ENCODE assay signal across 28 cellular contexts in the genomic region with DNA sequence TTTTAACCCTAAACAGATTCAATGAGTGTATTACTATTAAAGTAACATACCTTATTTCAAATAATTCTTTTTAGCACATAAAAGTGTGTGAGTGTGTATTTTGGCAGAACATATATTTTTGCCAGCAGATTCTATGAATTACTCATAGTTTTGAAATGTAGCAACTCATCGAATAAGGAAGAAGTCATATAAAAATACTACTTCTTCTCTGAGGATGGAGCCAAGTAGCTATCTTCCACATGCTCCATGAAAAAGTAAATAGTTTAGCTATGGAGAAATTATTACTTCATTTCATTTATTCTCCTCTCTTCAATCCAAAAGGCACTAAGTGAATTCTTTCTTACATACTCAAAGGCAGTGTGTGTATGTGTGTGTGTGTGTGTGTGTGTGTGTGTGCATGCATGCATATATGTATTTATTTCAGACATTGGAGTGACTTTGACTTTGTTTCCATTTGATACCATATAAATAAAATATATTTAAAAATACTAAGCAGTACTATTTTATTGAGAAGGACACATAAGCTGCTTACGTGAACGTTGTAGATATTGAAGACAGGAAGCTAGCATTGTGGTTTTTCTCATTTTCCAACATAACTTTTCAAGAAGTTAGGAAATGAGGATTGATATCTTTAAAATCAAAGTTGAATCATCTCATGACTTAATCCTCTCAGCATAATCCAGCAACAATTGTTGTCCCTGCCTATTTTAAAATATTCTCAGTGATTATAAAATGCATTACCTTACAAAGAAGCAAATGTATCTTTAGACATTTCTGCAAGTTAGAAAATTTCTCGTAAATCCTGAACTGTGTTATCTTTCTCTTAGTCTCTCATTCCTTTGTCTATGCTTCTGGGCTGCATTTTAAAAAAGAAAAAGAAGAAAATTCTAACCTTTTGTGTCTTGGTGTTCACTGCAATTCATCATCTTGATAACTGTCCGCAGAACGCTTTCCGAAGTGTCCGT.
DNase-seq lines count a peak whose midpoint lies in the region; ATAC-seq and TF ChIP-seq lines count a peak whose summit lies in the region.
"Had no signal": no experiment of that assay in that cellular context is flagged by ENCODE, and none has a peak within 500 bp of the region (broad histone marks: within the 10 kb centered on the region; RNA-seq: fewer than 3 reads in every experiment).

No MANE protein-coding gene starts in this region.

- H2AFZ ChIP-seq in ACC112 (ENCODE audit: low read length, unreplicated experiment): no peak overlapping the region

- no peaks in the 10 kb centered on the region for H3K79me2 ChIP-seq in ACC112 (ENCODE audit: control insufficient read depth, insufficient read depth, low read length, unreplicated experiment)

- in situ Hi-C loops in astrocyte of the spinal cord (cut with HindIII; ENCODE audit: low sequenced_read_pairs) (no loop called here), ACHN (cut with HindIII; ENCODE audit: low pct_ligation_motif_present, low pct_unique_long_range_greater_than_20kb, low sequenced_read_pairs) (no loop called here)

- peak; percentile 30 for DNase-seq in MG63
- DNase-seq in astrocyte of the spinal cord (ENCODE audit: low read depth, low spot score): peak; percentile 82
- DNase-seq in kidney tubule cell (ENCODE audit: low spot score): peak; percentile 4
- DNase-seq in ACHN: no peak
- no peak for DNase-seq in activated T-helper 2 cell treated with anti-CD3 and anti-CD28 coated beads, Interferon-gamma antibody, Interleukin-2, Interleukin-4, amounts not matched to agents 10 μg/mL and 5 μg/mL and 100 μg/mL, durations not matched to agents 14 hours and 24 hours and 36 hours (ENCODE audit: low spot score)
- DNase-seq in thyroid gland: no peak
- DNase-seq: activated CD4-positive, alpha-beta T cell treated with anti-CD3 and anti-CD28 coated beads for 4 hours; activated CD8-positive, alpha-beta memory T cell treated with anti-CD3 and anti-CD28 coated beads for 24 hours; activated gamma-delta T cell treated with Interleukin-2 at 50 U/mL for 16 hours; Caco-2; DMS79 treated with DMSO at 0.1 percent for 48 hours; effector CD4-positive, alpha-beta T cell; foreskin keratinocyte; GF-D8; left cardiac atrium; NCI-H1105; NCI-H1930; NCI-H69; nephron progenitor cell; ovary; small intestine; stimulated activated naive CD8-positive, alpha-beta T cell treated with anti-CD3 and anti-CD28 coated beads, Interleukin-15, amount 100 ng/mL, for 72 hours; tibial artery had no signal

- peaks cover 46% of the 10 kb centered on the region for H3K9me3 Mint-ChIP-seq in activated T-helper 2 cell treated with anti-CD3 and anti-CD28 coated beads, Interferon-gamma antibody, Interleukin-2, Interleukin-4, amounts not matched to agents 10 μg/mL and 5 μg/mL and 100 μg/mL, durations not matched to agents 14 hours and 24 hours and 36 hours
- H3K9me3 Mint-ChIP-seq: brain, nephron progenitor cell had no signal

- H3K27ac ChIP-seq in ACC112 (ENCODE audit: low read depth, low read length) (peak overlapping the region; percentile 57), thyroid gland (no peak overlapping the region)
- H3K27ac ChIP-seq: BLaER1 treated with 17β-estradiol and CSF1 and Interleukin-3, amounts not matched to agents 10 nM and 100 nM; epithelial cell of prostate; foreskin keratinocyte; ovary; tibial artery had no signal

- no peak for ATAC-seq in HG03469 (IDR thresholded peaks at IDR 0.05; ENCODE audit: unreplicated experiment)
- ATAC-seq: foreskin keratinocyte; stimulated activated naive CD8-positive, alpha-beta T cell treated with anti-CD3 and anti-CD28 coated beads, Interleukin-15, amount 100 ng/mL, for 72 hours had no signal

- no peak overlapping the region for H3K4me3 Mint-ChIP-seq in activated T-helper 2 cell treated with anti-CD3 and anti-CD28 coated beads, Interferon-gamma antibody, Interleukin-2, Interleukin-4, amounts not matched to agents 10 μg/mL and 5 μg/mL and 100 μg/mL, durations not matched to agents 14 hours and 24 hours and 36 hours (ENCODE audit: low read depth)
- H3K4me3 Mint-ChIP-seq: brain; nephron progenitor cell; stimulated activated naive CD8-positive, alpha-beta T cell treated with anti-CD3 and anti-CD28 coated beads, Interleukin-15, amount 100 ng/mL, for 72 hours had no signal

- H3K27ac Mint-ChIP-seq in activated T-helper 2 cell treated with anti-CD3 and anti-CD28 coated beads, Interferon-gamma antibody, Interleukin-2, Interleukin-4, amounts not matched to agents 10 μg/mL and 5 μg/mL and 100 μg/mL, durations not matched to agents 14 hours and 24 hours and 36 hours: no peak overlapping the region
- H3K27ac Mint-ChIP-seq: brain; nephron progenitor cell; stimulated activated naive CD8-positive, alpha-beta T cell treated with anti-CD3 and anti-CD28 coated beads, Interleukin-15, amount 100 ng/mL, for 72 hours had no signal

- intact Hi-C loops in activated T-helper 2 cell treated with anti-CD3 and anti-CD28 coated beads, Interferon-gamma antibody, Interleukin-2, Interleukin-4, amounts not matched to agents 10 μg/mL and 5 μg/mL and 100 μg/mL, durations not matched to agents 14 hours and 24 hours and 36 hours (cut with micrococcal nuclease): no loop called here
- intact Hi-C loops in thyroid gland (cut with DNase I): no loop called here

- H3K27me3 ChIP-seq in ACC112 (ENCODE audit: insufficient read depth, low read length): no peaks in the 10 kb centered on the region
- H3K27me3 ChIP-seq in MG63: no peaks in the 10 kb centered on the region
- H3K27me3 ChIP-seq in thyroid gland: no peaks in the 10 kb centered on the region
- H3K27me3 ChIP-seq: BLaER1 treated with 17β-estradiol and CSF1 and Interleukin-3, amounts not matched to agents 10 nM and 100 nM; foreskin keratinocyte; ovary; tibial artery had no signal

- TF ChIP-seq POLR2A in thyroid gland (IDR thresholded peaks at IDR 0.05): no peak

- H3K36me3 ChIP-seq in ACC112 (ENCODE audit: insufficient read depth, low read length) (no peaks in the 10 kb centered on the region), MG63 (no peaks in the 10 kb centered on the region; the same call in 1 of the 2 replicates), thyroid gland (no peaks in the 10 kb centered on the region)
- H3K36me3 ChIP-seq: BLaER1 treated with 17β-estradiol and CSF1 and Interleukin-3, amounts not matched to agents 10 nM and 100 nM; ovary; tibial artery had no signal

- H3K9me3 ChIP-seq in MG63: 0 out of 2 replicates have a peak, but pooled peaks cover 2% of the 10 kb centered on the region
- H3K9me3 ChIP-seq in thyroid gland: no peaks in the 10 kb centered on the region
- H3K9me3 ChIP-seq: BLaER1 treated with 17β-estradiol and CSF1 and Interleukin-3, amounts not matched to agents 10 nM and 100 nM; Caco-2; ovary; tibial artery had no signal

- H3K4me1 ChIP-seq in ACC112 (ENCODE audit: control insufficient read depth, insufficient read depth, low read length, unreplicated experiment) (peaks cover 12% of the 10 kb centered on the region), thyroid gland (no peaks in the 10 kb centered on the region)
- H3K4me1 ChIP-seq: BLaER1 treated with 17β-estradiol and CSF1 and Interleukin-3, amounts not matched to agents 10 nM and 100 nM; Caco-2; foreskin keratinocyte had no signal

- no peaks in the 10 kb centered on the region for H3K36me3 Mint-ChIP-seq in activated T-helper 2 cell treated with anti-CD3 and anti-CD28 coated beads, Interferon-gamma antibody, Interleukin-2, Interleukin-4, amounts not matched to agents 10 μg/mL and 5 μg/mL and 100 μg/mL, durations not matched to agents 14 hours and 24 hours and 36 hours (ENCODE audit: low read depth)
- H3K36me3 Mint-ChIP-seq: brain had no signal

- H3K4me1 Mint-ChIP-seq in activated T-helper 2 cell treated with anti-CD3 and anti-CD28 coated beads, Interferon-gamma antibody, Interleukin-2, Interleukin-4, amounts not matched to agents 10 μg/mL and 5 μg/mL and 100 μg/mL, durations not matched to agents 14 hours and 24 hours and 36 hours (ENCODE audit: low read depth): no peaks in the 10 kb centered on the region
- H3K4me1 Mint-ChIP-seq: stimulated activated naive CD8-positive, alpha-beta T cell treated with anti-CD3 and anti-CD28 coated beads, Interleukin-15, amount 100 ng/mL, for 72 hours had no signal

- no peaks in the 10 kb centered on the region for H3K27me3 Mint-ChIP-seq in activated T-helper 2 cell treated with anti-CD3 and anti-CD28 coated beads, Interferon-gamma antibody, Interleukin-2, Interleukin-4, amounts not matched to agents 10 μg/mL and 5 μg/mL and 100 μg/mL, durations not matched to agents 14 hours and 24 hours and 36 hours (ENCODE audit: low read depth)
- H3K27me3 Mint-ChIP-seq: stimulated activated naive CD8-positive, alpha-beta T cell treated with anti-CD3 and anti-CD28 coated beads, Interleukin-15, amount 100 ng/mL, for 72 hours had no signal

- H3K4me3 ChIP-seq in ACC112 (ENCODE audit: low read depth, low read length): peak overlapping the region; percentile 29; the same call in 1 of the 2 replicates
- H3K4me3 ChIP-seq in MG63: no peak overlapping the region
- no peak overlapping the region for H3K4me3 ChIP-seq in astrocyte of the spinal cord (ENCODE audit: low read depth, low read length)
- H3K4me3 ChIP-seq in thyroid gland (replicated peaks in 1 of 3): no peak overlapping the region
- H3K4me3 ChIP-seq: BLaER1 treated with 17β-estradiol and CSF1 and Interleukin-3, amounts not matched to agents 10 nM and 100 nM; ovary; tibial artery had no signal

- 81 to 86% methylated on average over 8 of the region's 8 CpGs for WGBS in thyroid gland, 2 donors

- TF ChIP-seq CTCF in astrocyte of the spinal cord (IDR thresholded peaks at IDR 0.05; ENCODE audit: low read depth, low read length) (no peak), thyroid gland (IDR thresholded peaks at IDR 0.05) (no peak)

Comparison
In these comparisons a context has a peak if more than half of its experiments do, and no peak if none do; other contexts are left out.
1. DNase-seq: peak in MG63 (single experiment), astrocyte of the spinal cord (single experiment) and kidney tubule cell (single experiment); none in ACHN (single experiment), activated T-helper 2 cell treated with anti-CD3 and anti-CD28 coated beads, Interferon-gamma antibody, Interleukin-2, Interleukin-4, amounts not matched to agents 10 μg/mL and 5 μg/mL and 100 μg/mL, durations not matched to agents 14 hours and 24 hours and 36 hours (single experiment) and thyroid gland (0 of 2).